1 cellular context compared by ENCODE assay signal in genomic region chr16:30651124-30652004, GRCh38.
TF ChIP-seq lines count a peak whose summit lies in the region.

No MANE protein-coding gene starts in this region.

TF ChIP-seq in K562, 482 proteins besides CTCF, POLR2A, EP300 and RAD21 (continued from another document and continues in another):
- no peak for TF ChIP-seq HSF4 (CRISPR knock-in tag; IDR thresholded peaks at IDR 0.05; ENCODE audit: borderline replicate concordance)
- TF ChIP-seq ZNF583 (CRISPR knock-in tag; IDR thresholded peaks at IDR 0.05): 0 out of 2 replicates have a peak, but pooled peaks have one; percentile 44
- TF ChIP-seq ATF1 (CRISPR knock-in tag; IDR thresholded peaks at IDR 0.05): no peak
- TF ChIP-seq ATF1 (tag; IDR thresholded peaks at IDR 0.05): no peak
- peak; percentile 90 for TF ChIP-seq ZZZ3 (IDR thresholded peaks at IDR 0.05)
- 0 out of 2 replicates have a peak, but pooled peaks have one; percentile 28 for TF ChIP-seq PHB2 (IDR thresholded peaks at IDR 0.05; ENCODE audit: low read depth)
- no peak for TF ChIP-seq ADNP (tag; IDR thresholded peaks at IDR 0.05)
- no peak for TF ChIP-seq AFF1 (IDR thresholded peaks at IDR 0.05; ENCODE audit: low read depth in 1 of 2, partially characterized antibody in 2 of 2)
- no peak for TF ChIP-seq JUNB (CRISPR knock-in tag; conservative IDR thresholded peaks at IDR 0.05)
- no peak for TF ChIP-seq HMG20B (CRISPR knock-in tag; IDR thresholded peaks at IDR 0.05)
- peak; percentile 64 for TF ChIP-seq SAP30 (IDR thresholded peaks at IDR 0.05; ENCODE audit: borderline replicate concordance, insufficient read depth, low read depth, low read length, poor library complexity, severe bottlenecking)
- no peak for TF ChIP-seq CEBPZ (IDR thresholded peaks at IDR 0.05; ENCODE audit: borderline replicate concordance, low read depth, low read length)
- peak; percentile 82 for TF ChIP-seq CXXC5 (CRISPR knock-in tag; IDR thresholded peaks at IDR 0.05)
- no peak for TF ChIP-seq KDM1A (IDR thresholded peaks at IDR 0.05)
- no peak for TF ChIP-seq ZNF232 (CRISPR knock-in tag; IDR thresholded peaks at IDR 0.05)
- peak; percentile 48; the same call in 1 of the 2 replicates for TF ChIP-seq THAP12 (CRISPR knock-in tag; IDR thresholded peaks at IDR 0.05)
- TF ChIP-seq E2F5 (CRISPR knock-in tag; IDR thresholded peaks at IDR 0.05): 0 out of 2 replicates have a peak, but pooled peaks have one; percentile 39
- TF ChIP-seq SMARCE1 (IDR thresholded peaks at IDR 0.05): 0 out of 2 replicates have a peak, but pooled peaks have one; percentile 32
- peak; percentile 56 for TF ChIP-seq MTA3 (IDR thresholded peaks at IDR 0.05; ENCODE audit: borderline replicate concordance)
- no peak for TF ChIP-seq ZNF121 (CRISPR knock-in tag; conservative IDR thresholded peaks at IDR 0.05)
- 0 out of 2 replicates have a peak, but pooled peaks have one; percentile 29 for TF ChIP-seq ZNF324 (CRISPR knock-in tag; IDR thresholded peaks at IDR 0.05)
- peak; percentile 21; the same call in 1 of the 2 replicates for TF ChIP-seq SMARCC2 (IDR thresholded peaks at IDR 0.05; ENCODE audit: low read depth)
- TF ChIP-seq BCLAF1 (IDR thresholded peaks at IDR 0.05; ENCODE audit: borderline replicate concordance in 1 of 2, control insufficient read depth in 1 of 2, low read depth in 2 of 2, low read length in 1 of 2): 0 out of 4 replicates have a peak, but pooled peaks of 1 of the 2 experiments have one; percentile 16
- peak; percentile 43 for TF ChIP-seq CHD1 (IDR thresholded peaks at IDR 0.05; ENCODE audit: low read length)
- TF ChIP-seq TARDBP (IDR thresholded peaks at IDR 0.05): 0 out of 2 replicates have a peak, but pooled peaks have one; percentile 39
- TF ChIP-seq POLR2B (IDR thresholded peaks at IDR 0.05; ENCODE audit: low read depth, partially characterized antibody): peak; percentile 62
- TF ChIP-seq RREB1 (CRISPR knock-in tag; IDR thresholded peaks at IDR 0.05): peak; percentile 61; the same call in 1 of the 2 replicates
- peak; percentile 78 for TF ChIP-seq CTBP1 (IDR thresholded peaks at IDR 0.05; ENCODE audit: borderline replicate concordance)
- TF ChIP-seq CC2D1A (IDR thresholded peaks at IDR 0.05): peak; percentile 100
- TF ChIP-seq MAFF (IDR thresholded peaks at IDR 0.05; ENCODE audit: low read length): no peak
- TF ChIP-seq NELFE (IDR thresholded peaks at IDR 0.05; ENCODE audit: insufficient read depth, insufficient read length): no peak
- TF ChIP-seq KAT7 (CRISPR knock-in tag; IDR thresholded peaks at IDR 0.05; ENCODE audit: borderline replicate concordance): 0 out of 2 replicates have a peak, but pooled peaks have one; percentile 37
- peak in 1 of 2 experiments; percentile 0; a peak in 1 of 4 replicates for TF ChIP-seq NRF1 (conservative IDR thresholded peaks at IDR 0.05 in 1 of 2, IDR thresholded peaks at IDR 0.05 in 1 of 2)
- TF ChIP-seq NFIX (CRISPR knock-in tag; IDR thresholded peaks at IDR 0.05; ENCODE audit: low read depth): no peak
- TF ChIP-seq PCBP1 (IDR thresholded peaks at IDR 0.05; ENCODE audit: low read depth, low read length, poor library complexity, severe bottlenecking): peak; percentile 72
- peak; percentile 1; the same call in 1 of the 2 replicates for TF ChIP-seq ZNF589 (CRISPR knock-in tag; IDR thresholded peaks at IDR 0.05; ENCODE audit: low read depth)
- TF ChIP-seq KDM2B (CRISPR knock-in tag; IDR thresholded peaks at IDR 0.05): 0 out of 2 replicates have a peak, but pooled peaks have one; percentile 78
